Comparison of ENCODE assay signal across 8 cellular contexts in genomic region chr17:59004338-59005111, GRCh38.
DNase-seq lines count a peak whose midpoint lies in the region; ATAC-seq and TF ChIP-seq lines count a peak whose summit lies in the region.

No MANE protein-coding gene starts in this region.

- peaks cover 2% of the 10 kb centered on the region for H4K20me1 ChIP-seq in osteoblast (ENCODE audit: insufficient read depth, low read length)

- TF ChIP-seq CTCF in foreskin fibroblast (IDR thresholded peaks at IDR 0.05; ENCODE audit: low read depth, low read length) (peak; percentile 87), osteoblast (IDR thresholded peaks at IDR 0.05; ENCODE audit: extremely low read depth, low read depth, low read length) (peak; percentile 94), upper lobe of left lung (IDR thresholded peaks at IDR 0.05) (peak; percentile 83 to 94 (median 92))

- H3K79me2 ChIP-seq in osteoblast (ENCODE audit: insufficient read depth, low read length), result no peaks in the 10 kb centered on the region

- H3K4me3 ChIP-seq in foreskin fibroblast (ENCODE audit: low read depth in 1 of 2, low read length in 2 of 2), result no peak overlapping the region
- H3K4me3 ChIP-seq in osteoblast (ENCODE audit: insufficient read depth, low read length), result no peak overlapping the region
- H3K4me3 ChIP-seq in upper lobe of left lung, result no peak overlapping the region

- H3K36me3 ChIP-seq in osteoblast (ENCODE audit: insufficient read depth, low read length) (peaks cover 5% of the 10 kb centered on the region), upper lobe of left lung (peaks cover 0 to 22% (median 0%) of the 10 kb centered on the region in 4 donors)

- H2AFZ ChIP-seq in osteoblast (ENCODE audit: low read length), result no peak overlapping the region

- TF ChIP-seq EP300 in upper lobe of left lung (IDR thresholded peaks at IDR 0.05), result no peak

- H3K27ac ChIP-seq in osteoblast (ENCODE audit: low read depth, low read length), result no peak overlapping the region
- no peak overlapping the region for H3K27ac ChIP-seq in upper lobe of left lung

- H3K27me3 ChIP-seq in osteoblast (ENCODE audit: insufficient read depth, low read length) (no peaks in the 10 kb centered on the region), upper lobe of left lung (no peaks in the 10 kb centered on the region)

- DNase-seq in D341Med (ENCODE audit: low spot score), result peak; percentile 67
- peak; percentile 23 for DNase-seq in HuH-7 (ENCODE audit: low spot score)
- peak; percentile 46 for DNase-seq in RPMI7951 (ENCODE audit: low read depth)
- peak; percentile 15 to 44 for DNase-seq in activated T-helper 1 cell treated with anti-CD3 and anti-CD28 coated beads, Interleukin-2, amount 50 U/mL, for 16 hours (ENCODE audit: low read depth in 1 of 2, low spot score in 1 of 2)
- DNase-seq in foreskin fibroblast, result peak; percentile 27 to 77
- DNase-seq in osteoblast (ENCODE audit: insufficient read length, low spot score, missing footprints), result peak; percentile 49
- DNase-seq in upper lobe of left lung, result peak in 1 of 2 donors; percentile 64

- TF ChIP-seq POLR2A in upper lobe of left lung (IDR thresholded peaks at IDR 0.05), result no peak

- H3K4me2 ChIP-seq in osteoblast (ENCODE audit: insufficient read depth, low read length), result no peak overlapping the region

- 19 to 21% methylated on average over 4 of the region's 4 CpGs for WGBS in upper lobe of left lung, 2 donors

- H3K4me1 ChIP-seq in osteoblast (ENCODE audit: insufficient read depth, low read length) (peaks cover 16% of the 10 kb centered on the region), upper lobe of left lung (peaks cover 0 to 16% (median 7%) of the 10 kb centered on the region in 4 donors)

- ATAC-seq in upper lobe of left lung (ENCODE audit: low FRiP score in 2 of 2) (peak; percentile 79 to 87), GM21447 (IDR thresholded peaks at IDR 0.05; ENCODE audit: unreplicated experiment) (no peak)

- H3K9me3 ChIP-seq in osteoblast (ENCODE audit: low read depth, low read length) (no peaks in the 10 kb centered on the region), upper lobe of left lung (no peaks in the 10 kb centered on the region)
